9 cellular contexts compared by ENCODE assay signal in genomic region chr14:35480119-35480769, GRCh38. TPM values are rescaled to one million over a fixed set of nuclear protein-coding genes. Genes with fewer than 3 reads are reported as not detected.
A peak's percentile ranks its signal among the peaks of the same experiment; 100 is the strongest.
DNase-seq lines count a peak whose midpoint lies in the region; ATAC-seq and TF ChIP-seq lines count a peak whose summit lies in the region.
"Had no signal": no experiment of that assay in that cellular context is flagged by ENCODE, and none has a peak within 500 bp of the region (broad histone marks: within the 10 kb centered on the region; RNA-seq: fewer than 3 reads in every experiment).

No MANE protein-coding gene starts in this region.

- no peaks in the 10 kb centered on the region for H3K36me3 ChIP-seq in HEK293 (ENCODE audit: control insufficient read depth in 2 of 2, insufficient read depth in 1 of 2, low read length in 2 of 2)

- no peak overlapping the region for H3K27ac ChIP-seq in HEK293 (ENCODE audit: extremely low read depth, low read depth, low read length)

- POLR2A ChIA-PET in activated CD8-positive, alpha-beta T cell treated with anti-CD3 and anti-CD28 coated beads for 36 hours (lab: Charles Lee): no interaction called here
- POLR2A ChIA-PET in activated CD8-positive, alpha-beta T cell treated with anti-CD3 and anti-CD28 coated beads, Interleukin-2, amount 10 ng/mL, durations not matched to agents 7 days and 5 days (lab: Charles Lee): no interaction called here
- POLR2A ChIA-PET in HEK293 (lab: Yijun Ruan, JAX): no interaction called here

- no peaks in the 10 kb centered on the region for H3K9me3 ChIP-seq in HEK293 (ENCODE audit: control insufficient read depth, insufficient read depth, low read depth, low read length)

- no peak overlapping the region for H3K4me3 Mint-ChIP-seq in activated CD8-positive, alpha-beta T cell treated with anti-CD3 and anti-CD28 coated beads for 36 hours
- H3K4me3 Mint-ChIP-seq in activated CD8-positive, alpha-beta T cell treated with anti-CD3 and anti-CD28 coated beads, Interleukin-2, amount 10 ng/mL, durations not matched to agents 7 days and 5 days: no peak overlapping the region

- CTCF ChIA-PET in activated CD8-positive, alpha-beta T cell treated with anti-CD3 and anti-CD28 coated beads for 36 hours (lab: Charles Lee): no interaction called here
- CTCF ChIA-PET in activated CD8-positive, alpha-beta T cell treated with anti-CD3 and anti-CD28 coated beads, Interleukin-2, amount 10 ng/mL, durations not matched to agents 7 days and 5 days (lab: Charles Lee): no interaction called here
- CTCF ChIA-PET in HEK293 (lab: Yijun Ruan, JAX): no interaction called here

- no peak overlapping the region for H3K27ac Mint-ChIP-seq in activated CD8-positive, alpha-beta T cell treated with anti-CD3 and anti-CD28 coated beads for 36 hours
- no peak overlapping the region for H3K27ac Mint-ChIP-seq in activated CD8-positive, alpha-beta T cell treated with anti-CD3 and anti-CD28 coated beads, Interleukin-2, amount 10 ng/mL, durations not matched to agents 7 days and 5 days

- intact Hi-C loops in activated CD8-positive, alpha-beta T cell treated with anti-CD3 and anti-CD28 coated beads for 36 hours (cut with micrococcal nuclease): no loop called here

- H3K4me1 ChIP-seq in HEK293 (ENCODE audit: control insufficient read depth, insufficient read depth, low read length): no peaks in the 10 kb centered on the region

- no peak overlapping the region for H3K4me3 ChIP-seq in HEK293 (ENCODE audit: low read depth, low read length)

- H3K9me3 Mint-ChIP-seq in activated CD8-positive, alpha-beta T cell treated with anti-CD3 and anti-CD28 coated beads for 36 hours: no peaks in the 10 kb centered on the region
- H3K9me3 Mint-ChIP-seq in activated CD8-positive, alpha-beta T cell treated with anti-CD3 and anti-CD28 coated beads, Interleukin-2, amount 10 ng/mL, durations not matched to agents 7 days and 5 days (ENCODE audit: insufficient read depth): no peaks in the 10 kb centered on the region

- TF ChIP-seq CTCF in activated CD8-positive, alpha-beta T cell treated with anti-CD3 and anti-CD28 coated beads for 36 hours (IDR thresholded peaks at IDR 0.05): no peak
- no peak for TF ChIP-seq CTCF in HEK293 (tag by site-specific recombination; IDR thresholded peaks at IDR 0.05)

- peak; percentile 2 for DNase-seq in activated CD8-positive, alpha-beta T cell treated with anti-CD3 and anti-CD28 coated beads for 36 hours
- DNase-seq in activated CD8-positive, alpha-beta T cell treated with anti-CD3 and anti-CD28 coated beads, Interleukin-2, amount 10 ng/mL, durations not matched to agents 7 days and 5 days: no peak
- DNase-seq in HS-5 (ENCODE audit: low read depth) (peak; percentile 2), non-pigmented ciliary epithelial cell (ENCODE audit: low read depth) (peak; percentile 10), Ammon's horn (ENCODE audit: low spot score) (no peak), HuH-7.5 (ENCODE audit: low spot score) (no peak), OCI-M2 (lab: John Stamatoyannopoulos, UW; ENCODE audit: unreplicated experiment) (no peak)

- peak; percentile 77 for ATAC-seq in activated CD8-positive, alpha-beta T cell treated with anti-CD3 and anti-CD28 coated beads for 36 hours
- ATAC-seq in activated CD8-positive, alpha-beta T cell treated with anti-CD3 and anti-CD28 coated beads, Interleukin-2, amount 10 ng/mL, durations not matched to agents 7 days and 5 days: no peak
- ATAC-seq: SK-N-SH treated with all-trans-retinoic acid at 6 μM for 48 hours had no signal

- H3K36me3 Mint-ChIP-seq in activated CD8-positive, alpha-beta T cell treated with anti-CD3 and anti-CD28 coated beads for 36 hours (ENCODE audit: low read depth): no peaks in the 10 kb centered on the region
- no peaks in the 10 kb centered on the region for H3K36me3 Mint-ChIP-seq in activated CD8-positive, alpha-beta T cell treated with anti-CD3 and anti-CD28 coated beads, Interleukin-2, amount 10 ng/mL, durations not matched to agents 7 days and 5 days (ENCODE audit: low read depth)

- no peaks in the 10 kb centered on the region for H3K4me1 Mint-ChIP-seq in activated CD8-positive, alpha-beta T cell treated with anti-CD3 and anti-CD28 coated beads for 36 hours (ENCODE audit: low read depth)
- H3K4me1 Mint-ChIP-seq in activated CD8-positive, alpha-beta T cell treated with anti-CD3 and anti-CD28 coated beads, Interleukin-2, amount 10 ng/mL, durations not matched to agents 7 days and 5 days (ENCODE audit: low read depth): no peaks in the 10 kb centered on the region

- H3K27me3 Mint-ChIP-seq in activated CD8-positive, alpha-beta T cell treated with anti-CD3 and anti-CD28 coated beads for 36 hours: peaks cover 7% of the 10 kb centered on the region
- peaks cover 7% of the 10 kb centered on the region for H3K27me3 Mint-ChIP-seq in activated CD8-positive, alpha-beta T cell treated with anti-CD3 and anti-CD28 coated beads, Interleukin-2, amount 10 ng/mL, durations not matched to agents 7 days and 5 days (ENCODE audit: low read depth)

TF ChIP-seq in HEK293, 187 proteins besides CTCF, POLR2A, EP300 and RAD21:
- no peak for TF ChIP-seq ZNF629 (tag by site-specific recombination; IDR thresholded peaks at IDR 0.05)
- no peak for TF ChIP-seq ZSCAN23 (tag by site-specific recombination; IDR thresholded peaks at IDR 0.05)
- TF ChIP-seq SP2 (tag by site-specific recombination; IDR thresholded peaks at IDR 0.05): no peak
- TF ChIP-seq ZFHX2 (tag by site-specific recombination; conservative IDR thresholded peaks at IDR 0.05): no peak
- TF ChIP-seq ATF2 (tag by site-specific recombination; IDR thresholded peaks at IDR 0.05; ENCODE audit: low read depth): peak; percentile 78

RNA-seq across cellular contexts. Expression of gene INSM2, which starts 53.7 kb away (rescaled TPM):
- not detected for total RNA-seq in activated CD8-positive, alpha-beta T cell treated with anti-CD3 and anti-CD28 coated beads for 36 hours
- total RNA-seq in activated CD8-positive, alpha-beta T cell treated with anti-CD3 and anti-CD28 coated beads, Interleukin-2, amount 10 ng/mL, durations not matched to agents 7 days and 5 days: not detected

Comparison
In these comparisons a context has a peak if more than half of its experiments do, and no peak if none do; other contexts are left out.
1. DNase-seq: peak in activated CD8-positive, alpha-beta T cell treated with anti-CD3 and anti-CD28 coated beads for 36 hours (single experiment), HS-5 (single experiment) and non-pigmented ciliary epithelial cell (single experiment); none in activated CD8-positive, alpha-beta T cell treated with anti-CD3 and anti-CD28 coated beads, Interleukin-2, amount 10 ng/mL, durations not matched to agents 7 days and 5 days (single experiment), Ammon's horn (single experiment), HuH-7.5 (single experiment) and OCI-M2 (single experiment).